Comparison of ENCODE assay signal across 1 cellular context in genomic region chr16:66536525-66536924, GRCh38.
TF ChIP-seq lines count a peak whose summit lies in the region.

No MANE protein-coding gene starts in this region.

TF ChIP-seq in IMR-90, 13 proteins besides CTCF, POLR2A, EP300 and RAD21 (continued from another document):
- TF ChIP-seq, protein P1, sequence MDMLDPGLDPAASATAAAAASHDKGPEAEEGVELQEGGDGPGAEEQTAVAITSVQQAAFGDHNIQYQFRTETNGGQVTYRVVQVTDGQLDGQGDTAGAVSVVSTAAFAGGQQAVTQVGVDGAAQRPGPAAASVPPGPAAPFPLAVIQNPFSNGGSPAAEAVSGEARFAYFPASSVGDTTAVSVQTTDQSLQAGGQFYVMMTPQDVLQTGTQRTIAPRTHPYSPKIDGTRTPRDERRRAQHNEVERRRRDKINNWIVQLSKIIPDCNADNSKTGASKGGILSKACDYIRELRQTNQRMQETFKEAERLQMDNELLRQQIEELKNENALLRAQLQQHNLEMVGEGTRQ (IDR thresholded peaks at IDR 0.05; ENCODE audit: low read depth, low read length), result no peak
- TF ChIP-seq NFE2L2 (IDR thresholded peaks at IDR 0.05; ENCODE audit: low read depth, low read length) (no peak), RFX5 (IDR thresholded peaks at IDR 0.05; ENCODE audit: low read depth, low read length) (no peak), FOS (IDR thresholded peaks at IDR 0.05; ENCODE audit: low read depth, low read length) (no peak), CEBPB (IDR thresholded peaks at IDR 0.05; ENCODE audit: low read depth, low read length) (no peak), SMC3 (IDR thresholded peaks at IDR 0.05; ENCODE audit: low read depth, low read length) (no peak), CHD1 (IDR thresholded peaks at IDR 0.05; ENCODE audit: low read depth, low read length) (no peak), MAZ (IDR thresholded peaks at IDR 0.05; ENCODE audit: borderline replicate concordance, low read depth, low read length) (no peak), MAFK (IDR thresholded peaks at IDR 0.05; ENCODE audit: low read depth, low read length) (no peak)
TF ChIP-seq in IMR-90: peak in this region for 0.
